Comparison of ENCODE assay signal across 2 cellular contexts in the genomic region with DNA sequence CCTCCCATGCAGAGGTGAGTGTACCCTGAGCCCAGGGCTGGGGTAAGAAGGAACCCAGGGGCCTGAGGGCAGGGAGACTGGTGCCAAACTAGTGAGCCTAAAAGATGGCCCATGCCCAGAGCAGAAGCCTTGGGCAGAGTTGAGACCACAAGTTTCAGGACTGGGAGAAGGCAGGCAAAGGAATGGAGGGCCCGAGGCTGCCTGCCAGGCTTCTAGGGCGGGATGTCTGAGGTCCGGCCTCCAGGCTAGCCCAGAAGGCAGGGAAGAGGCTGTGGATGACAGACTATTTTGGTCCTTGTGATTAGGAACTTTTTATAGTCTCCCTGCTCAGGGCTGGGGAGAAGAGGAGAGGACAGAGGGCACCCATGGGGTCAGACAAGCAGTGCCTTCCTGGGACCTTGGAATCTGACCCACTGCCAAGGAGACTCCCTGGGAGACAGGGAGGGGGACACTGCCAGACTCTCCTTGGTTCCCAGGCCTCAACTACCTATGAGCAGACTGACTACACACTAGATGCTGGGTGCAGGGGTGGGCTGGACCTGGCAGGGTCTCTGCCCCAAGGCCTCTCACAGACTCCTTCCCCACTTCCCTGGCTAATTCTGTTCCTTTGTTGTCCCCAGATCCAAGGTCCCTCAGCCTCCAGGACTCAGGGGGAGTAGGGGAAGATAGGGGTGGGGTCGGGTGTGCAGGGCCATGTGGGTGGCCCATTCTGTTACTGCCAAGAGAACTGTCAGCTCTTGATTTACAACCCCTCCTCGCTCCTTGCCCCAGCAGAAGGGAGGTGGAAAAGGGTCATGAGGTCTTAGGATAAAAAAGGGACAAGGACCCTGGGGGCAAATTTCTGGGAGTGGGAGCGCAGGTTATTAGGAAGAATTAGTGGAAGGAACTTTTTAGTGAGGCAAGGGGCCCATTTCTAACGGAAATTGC.
TF ChIP-seq lines count a peak whose summit lies in the region.

No MANE protein-coding gene starts in this region.

TF ChIP-seq in HEK293, 187 proteins besides CTCF, POLR2A, EP300 and RAD21:
- TF ChIP-seq ZNF335 (tag by site-specific recombination; conservative IDR thresholded peaks at IDR 0.05) = peak; percentile 52; the same call in 1 of the 2 replicates
- TF ChIP-seq ZIC2 (tag by site-specific recombination; IDR thresholded peaks at IDR 0.05) = no peak

TF ChIP-seq in H1, 55 proteins besides CTCF, POLR2A, EP300 and RAD21:
- no peak for TF ChIP-seq RBBP5 (IDR thresholded peaks at IDR 0.05; ENCODE audit: borderline replicate concordance, low read depth, low read length)
- TF ChIP-seq TAF1 (IDR thresholded peaks at IDR 0.05; ENCODE audit: low read depth, low read length) = no peak
- no peak for TF ChIP-seq SP2 (IDR thresholded peaks at IDR 0.05; ENCODE audit: low read length)
- TF ChIP-seq BACH1 (IDR thresholded peaks at IDR 0.05; ENCODE audit: low read length) = no peak
- TF ChIP-seq CREB1 (IDR thresholded peaks at IDR 0.05) = no peak
- TF ChIP-seq JUN (IDR thresholded peaks at IDR 0.05; ENCODE audit: low read depth, low read length) = no peak
- TF ChIP-seq GTF2F1 (IDR thresholded peaks at IDR 0.05; ENCODE audit: borderline replicate concordance, low read depth, low read length) = no peak
- no peak for TF ChIP-seq TAF7 (optimal IDR thresholded peaks at IDR 0.05; ENCODE audit: borderline replicate concordance, low read depth, low read length)
- TF ChIP-seq ATF3 (IDR thresholded peaks at IDR 0.05; ENCODE audit: insufficient read depth, low read depth, low read length) = no peak
- no peak for TF ChIP-seq BCL11A (IDR thresholded peaks at IDR 0.05; ENCODE audit: low read depth in 2 of 2, low read length in 2 of 2)
- no peak for TF ChIP-seq POLR2AphosphoS5 (IDR thresholded peaks at IDR 0.05; ENCODE audit: low read depth, low read length)
- TF ChIP-seq JUND (IDR thresholded peaks at IDR 0.05; ENCODE audit: low read length) = no peak
- TF ChIP-seq HDAC6 (IDR thresholded peaks at IDR 0.05; ENCODE audit: low read depth, low read length) = no peak
- no peak for TF ChIP-seq YY1 (IDR thresholded peaks at IDR 0.05; ENCODE audit: low read depth, low read length)
- no peak for TF ChIP-seq FOSL1 (IDR thresholded peaks at IDR 0.05; ENCODE audit: insufficient read depth, low read depth, low read length)
- TF ChIP-seq ATF2 (IDR thresholded peaks at IDR 0.05; ENCODE audit: low read length) = no peak
- TF ChIP-seq SIRT6 (IDR thresholded peaks at IDR 0.05; ENCODE audit: low read length) = no peak
TF ChIP-seq in H1: peak in this region for 0.
